In the genomic region with DNA sequence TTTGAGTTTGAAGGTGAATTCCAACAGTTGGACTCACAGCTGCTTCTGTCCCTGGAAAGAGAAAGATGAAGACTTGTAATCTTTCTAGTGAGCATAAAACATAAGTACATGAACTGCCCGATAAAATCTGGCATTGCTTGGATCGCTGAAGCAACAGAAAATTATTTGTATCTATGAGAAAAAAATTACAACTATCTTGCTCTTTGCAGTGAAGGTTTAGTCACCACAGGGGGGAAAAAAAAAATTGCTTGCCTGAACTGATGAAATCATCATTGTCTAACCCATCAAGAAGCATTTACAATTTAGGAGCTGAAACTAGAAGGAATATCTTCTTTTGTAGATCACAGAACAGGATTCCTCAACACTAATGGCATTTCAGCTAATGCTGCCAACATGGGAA, we compare ENCODE assay signal across 1 cellular context.
TF ChIP-seq lines count a peak whose summit lies in the region.

No MANE protein-coding gene starts in this region.

TF ChIP-seq in IMR-90, 13 proteins besides CTCF, POLR2A, EP300 and RAD21 (continued from another document):
- TF ChIP-seq, protein P1, sequence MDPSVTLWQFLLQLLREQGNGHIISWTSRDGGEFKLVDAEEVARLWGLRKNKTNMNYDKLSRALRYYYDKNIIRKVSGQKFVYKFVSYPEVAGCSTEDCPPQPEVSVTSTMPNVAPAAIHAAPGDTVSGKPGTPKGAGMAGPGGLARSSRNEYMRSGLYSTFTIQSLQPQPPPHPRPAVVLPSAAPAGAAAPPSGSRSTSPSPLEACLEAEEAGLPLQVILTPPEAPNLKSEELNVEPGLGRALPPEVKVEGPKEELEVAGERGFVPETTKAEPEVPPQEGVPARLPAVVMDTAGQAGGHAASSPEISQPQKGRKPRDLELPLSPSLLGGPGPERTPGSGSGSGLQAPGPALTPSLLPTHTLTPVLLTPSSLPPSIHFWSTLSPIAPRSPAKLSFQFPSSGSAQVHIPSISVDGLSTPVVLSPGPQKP (IDR thresholded peaks at IDR 0.05; ENCODE audit: borderline replicate concordance, low read depth, low read length): no peak
- TF ChIP-seq RFX5 (IDR thresholded peaks at IDR 0.05; ENCODE audit: low read depth, low read length) (no peak), RCOR1 (IDR thresholded peaks at IDR 0.05; ENCODE audit: insufficient replicate concordance, low read length) (no peak), MAZ (IDR thresholded peaks at IDR 0.05; ENCODE audit: borderline replicate concordance, low read depth, low read length) (no peak), MAFK (IDR thresholded peaks at IDR 0.05; ENCODE audit: low read depth, low read length) (no peak), CEBPB (IDR thresholded peaks at IDR 0.05; ENCODE audit: low read depth, low read length) (no peak), FOS (IDR thresholded peaks at IDR 0.05; ENCODE audit: low read depth, low read length) (no peak), SMC3 (IDR thresholded peaks at IDR 0.05; ENCODE audit: low read depth, low read length) (no peak), USF2 (IDR thresholded peaks at IDR 0.05; ENCODE audit: low read depth, low read length) (no peak), MXI1 (IDR thresholded peaks at IDR 0.05; ENCODE audit: borderline replicate concordance, low read depth, low read length) (no peak)
